ENCODE assay signal across 16 cellular contexts in the genomic region with DNA sequence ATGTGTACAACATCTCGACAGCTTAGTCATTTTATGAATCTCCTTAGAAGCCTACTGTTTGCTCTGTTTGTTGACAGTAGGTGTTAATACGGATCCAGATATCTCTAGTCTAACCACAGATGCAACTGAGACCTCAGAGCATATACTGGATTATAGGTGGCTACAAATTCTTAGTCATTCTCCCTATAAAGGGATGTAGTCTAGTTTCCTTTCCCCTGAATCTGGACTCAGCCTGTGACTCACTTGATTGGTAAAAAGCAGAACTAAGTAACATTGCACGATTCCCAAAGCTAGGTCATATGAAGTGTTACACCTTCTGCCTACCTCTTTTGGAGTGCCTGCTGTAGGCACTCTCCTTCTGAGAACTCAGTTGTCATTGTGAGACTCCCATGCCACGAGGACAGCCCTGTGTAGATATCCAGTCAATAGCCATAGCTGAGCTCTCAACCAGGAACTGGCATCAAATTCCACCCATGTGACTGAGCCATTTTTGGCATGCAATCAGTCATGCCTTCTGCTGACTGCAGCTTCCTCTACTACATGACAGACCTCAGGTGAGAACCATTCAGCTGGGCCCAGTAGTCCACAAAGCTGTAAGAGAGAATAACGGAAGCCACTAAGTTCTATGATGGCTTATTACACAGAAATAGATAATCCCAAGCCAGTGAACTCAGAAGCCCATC.
DNase-seq lines count a peak whose midpoint lies in the region; ATAC-seq and TF ChIP-seq lines count a peak whose summit lies in the region.
"Had no signal": no experiment of that assay in that cellular context is flagged by ENCODE, and none has a peak within 500 bp of the region (broad histone marks: within the 10 kb centered on the region; RNA-seq: fewer than 3 reads in every experiment).

No MANE protein-coding gene starts in this region.

- TF ChIP-seq CTCF in RWPE1 (conservative IDR thresholded peaks at IDR 0.05; ENCODE audit: low read depth) (no peak), glutamatergic neuron (IDR thresholded peaks at IDR 0.05; ENCODE audit: partially characterized antibody, unreplicated experiment) (no peak)

- no peaks in the 10 kb centered on the region for H3K36me3 Mint-ChIP-seq in glutamatergic neuron (ENCODE audit: unreplicated experiment)

- CTCF ChIA-PET in RWPE1 (lab: Yijun Ruan, JAX): no interaction called here

- in situ Hi-C loops in KBM-7 (cut with MboI; ENCODE audit: low pct_unique_long_range_greater_than_20kb, low sequenced_read_pairs): no loop called here

- no peak for ATAC-seq in left colon
- ATAC-seq in GM21825 (IDR thresholded peaks at IDR 0.05; ENCODE audit: unreplicated experiment): no peak
- no peak for ATAC-seq in HG03442 (IDR thresholded peaks at IDR 0.05; ENCODE audit: unreplicated experiment)
- ATAC-seq: activated T-cell treated with anti-CD3 and anti-CD28 coated beads, Interleukin-2, amount 50 U/mL, for 72 hours; left lung had no signal

- H3K4me1 Mint-ChIP-seq in glutamatergic neuron (ENCODE audit: low read depth, unreplicated experiment): no peaks in the 10 kb centered on the region
- H3K4me1 Mint-ChIP-seq: activated CD4-positive, alpha-beta memory T cell treated with anti-CD3 and anti-CD28 coated beads, Interleukin-2, amount 10 ng/mL, durations not matched to agents 7 days and 5 days; B cell had no signal

- no peak overlapping the region for H3K4me3 Mint-ChIP-seq in glutamatergic neuron (ENCODE audit: unreplicated experiment)
- H3K4me3 Mint-ChIP-seq: activated CD4-positive, alpha-beta memory T cell treated with anti-CD3 and anti-CD28 coated beads, Interleukin-2, amount 10 ng/mL, durations not matched to agents 7 days and 5 days; activated T-cell treated with anti-CD3 and anti-CD28 coated beads, Interleukin-2, amount 50 U/mL, for 72 hours; B cell had no signal

- POLR2A ChIA-PET in RWPE1 (lab: Yijun Ruan, JAX; ENCODE audit: low non-redundant PET): no interaction called here

- H3K27ac Mint-ChIP-seq in glutamatergic neuron (ENCODE audit: unreplicated experiment): no peak overlapping the region
- H3K27ac Mint-ChIP-seq: activated CD4-positive, alpha-beta memory T cell treated with anti-CD3 and anti-CD28 coated beads, Interleukin-2, amount 10 ng/mL, durations not matched to agents 7 days and 5 days; activated T-cell treated with anti-CD3 and anti-CD28 coated beads, Interleukin-2, amount 50 U/mL, for 72 hours; B cell had no signal

- H3K27me3 Mint-ChIP-seq in glutamatergic neuron (ENCODE audit: unreplicated experiment): no peaks in the 10 kb centered on the region
- H3K27me3 Mint-ChIP-seq: activated CD4-positive, alpha-beta memory T cell treated with anti-CD3 and anti-CD28 coated beads, Interleukin-2, amount 10 ng/mL, durations not matched to agents 7 days and 5 days; B cell had no signal

- H3K9me3 Mint-ChIP-seq in glutamatergic neuron (ENCODE audit: unreplicated experiment): no peaks in the 10 kb centered on the region
- H3K9me3 Mint-ChIP-seq: activated CD4-positive, alpha-beta memory T cell treated with anti-CD3 and anti-CD28 coated beads, Interleukin-2, amount 10 ng/mL, durations not matched to agents 7 days and 5 days had no signal

- intact Hi-C loops in left colon (cut with DNase I, micrococcal nuclease): no loop called here

- peak; percentile 63 for DNase-seq in DMS53 (lab: John Stamatoyannopoulos, UW)
- DNase-seq in KBM-7: peak; percentile 80
- DNase-seq in RWPE1 (ENCODE audit: low spot score): peak; percentile 36
- peak; percentile 40 for DNase-seq in kidney tubule cell (ENCODE audit: low spot score)
- DNase-seq in left colon: no peak
- no peak for DNase-seq in glutamatergic neuron
- DNase-seq: activated CD4-positive, alpha-beta memory T cell treated with anti-CD3 and anti-CD28 coated beads, Interleukin-2, amount 10 ng/mL, durations not matched to agents 7 days and 5 days; activated T-cell treated with anti-CD3 and anti-CD28 coated beads, Interleukin-2, amount 50 U/mL, for 72 hours; central memory CD4-positive, alpha-beta T cell; NCI-H1694; ovary had no signal

- no peak overlapping the region for H3K27ac ChIP-seq in RWPE1
- H3K27ac ChIP-seq: HL-60, left lung, ovary had no signal

Comparison
In these comparisons a context has a peak if more than half of its experiments do, and no peak if none do; other contexts are left out.
1. DNase-seq: peak in DMS53 (single experiment), KBM-7 (single experiment), RWPE1 (single experiment) and kidney tubule cell (single experiment); none in left colon (0 of 2) and glutamatergic neuron (single experiment).